In genomic region chr12:6763380-6763779, GRCh38 we compare ENCODE assay signal across 10 cellular contexts. TPM values are rescaled to one million over a fixed set of nuclear protein-coding genes. Genes with fewer than 3 reads are reported as not detected.
DNase-seq lines count a peak whose midpoint lies in the region; ATAC-seq, FAIRE-seq and TF ChIP-seq lines count a peak whose summit lies in the region.
"Had no signal": no experiment of that assay in that cellular context is flagged by ENCODE, and none has a peak within 500 bp of the region (broad histone marks: within the 10 kb centered on the region; RNA-seq: fewer than 3 reads in every experiment).

No MANE protein-coding gene starts in this region.

- peak overlapping the region; percentile 89 for H3K27ac ChIP-seq in A673 (ENCODE audit: low read depth, low read length, poor library complexity, severe bottlenecking)
- peak overlapping the region; percentile 95 to 99 (median 98) for H3K27ac ChIP-seq in esophagus squamous epithelium
- peak overlapping the region; percentile 91 to 100 for H3K27ac ChIP-seq in ovary

- no peak for FAIRE-seq in H54 (lab: Jason Lieb, UNC)

- BruUV-seq in A673 (replicated peaks; lab: Mats Ljungman, UMichigan), result no TSS peak

- DNase-seq in A673 (ENCODE audit: low spot score) (no peak), NT2/D1 (ENCODE audit: low read depth, low spot score) (no peak), esophagus squamous epithelium (lab: John Stamatoyannopoulos, UW) (no peak), ovary (no peak), NCI-H2029 (lab: John Stamatoyannopoulos, UW) (no peak), H54 (ENCODE audit: insufficient read length, low spot score) (no peak)
- no peak for DNase-seq in activated naive CD4-positive, alpha-beta T cell treated with anti-CD3 and anti-CD28 coated beads, Interleukin-2, amount 50 U/mL, for 72 hours (ENCODE audit: low spot score in 2 of 2)
- DNase-seq: CD8-positive, alpha-beta T cell; KG1 had no signal

- no peaks in the 10 kb centered on the region for H3K9me3 ChIP-seq in A673 (ENCODE audit: low read depth, low read length, poor library complexity, severe bottlenecking)
- H3K9me3 ChIP-seq in NT2/D1 (ENCODE audit: insufficient read depth, low read length), result no peaks in the 10 kb centered on the region
- H3K9me3 ChIP-seq in esophagus squamous epithelium, result no peaks in the 10 kb centered on the region
- H3K9me3 ChIP-seq in ovary, result no peaks in the 10 kb centered on the region

- peak overlapping the region; percentile 74 for H3K9ac ChIP-seq in NT2/D1 (ENCODE audit: insufficient read length, low read depth)

- H3K27ac Mint-ChIP-seq in activated naive CD4-positive, alpha-beta T cell treated with anti-CD3 and anti-CD28 coated beads, Interleukin-2, amount 50 U/mL, for 72 hours, result no peak overlapping the region
- H3K27ac Mint-ChIP-seq: CD8-positive, alpha-beta T cell had no signal

- CTCF ChIA-PET in A673 (lab: Charles Lee), result no interaction called here

- no peaks in the 10 kb centered on the region for H3K36me3 ChIP-seq in A673 (ENCODE audit: insufficient read depth, low read length, poor library complexity, severe bottlenecking)
- H3K36me3 ChIP-seq in NT2/D1 (ENCODE audit: insufficient read depth, insufficient read length, low read length), result peaks cover 9% of the 10 kb centered on the region
- no peaks in the 10 kb centered on the region for H3K36me3 ChIP-seq in esophagus squamous epithelium
- H3K36me3 ChIP-seq in ovary, result no peaks in the 10 kb centered on the region

- intact Hi-C loops in A673 (cut with micrococcal nuclease; ENCODE audit: unreplicated experiment), result loop anchor here (10.0 kb wide), 1 partner anchor 201 kb away; no protein-coding TSS in a partner anchor
- intact Hi-C loops in esophagus squamous epithelium (cut with DNase I), result no loop called here
- intact Hi-C loops in ovary (cut with DNase I), result no loop called here

- POLR2A ChIA-PET in A673 (lab: Charles Lee; ENCODE audit: low non-redundant PET), result no interaction called here

- 38 to 46% methylated on average over 4 of the region's 4 CpGs for WGBS in esophagus squamous epithelium, 2 donors
- 53 to 58% (median 55%) methylated on average over 4 of the region's 4 CpGs for WGBS in ovary, 3 donors

- H3K36me3 Mint-ChIP-seq in activated naive CD4-positive, alpha-beta T cell treated with anti-CD3 and anti-CD28 coated beads, Interleukin-2, amount 50 U/mL, for 72 hours, result peaks cover 15 to 21% of the 10 kb centered on the region in 2 donors
- H3K36me3 Mint-ChIP-seq: CD8-positive, alpha-beta T cell had no signal

- no peak for TF ChIP-seq POLR2A in esophagus squamous epithelium (IDR thresholded peaks at IDR 0.05)
- TF ChIP-seq POLR2A in ovary (IDR thresholded peaks at IDR 0.05), result no peak
- no peak for TF ChIP-seq POLR2A in H54 (IDR thresholded peaks at IDR 0.05; ENCODE audit: low read depth, low read length)

- TF ChIP-seq EP300 in ovary (IDR thresholded peaks at IDR 0.05), result no peak

- H3K9me3 Mint-ChIP-seq in activated naive CD4-positive, alpha-beta T cell treated with anti-CD3 and anti-CD28 coated beads, Interleukin-2, amount 50 U/mL, for 72 hours, result no peaks in the 10 kb centered on the region
- H3K9me3 Mint-ChIP-seq: CD8-positive, alpha-beta T cell had no signal

- H3K4me3 ChIP-seq in A673 (ENCODE audit: low read depth, low read length, poor library complexity, severe bottlenecking) (no peak overlapping the region), NT2/D1 (ENCODE audit: insufficient read length, low read depth) (peak overlapping the region; percentile 22), esophagus squamous epithelium (peak overlapping the region; percentile 15 to 85 (median 66)), ovary (peak overlapping the region; percentile 3)

- ATAC-seq in activated naive CD4-positive, alpha-beta T cell treated with anti-CD3 and anti-CD28 coated beads, Interleukin-2, amount 50 U/mL, for 72 hours, result no peak
- ATAC-seq in GM18520 (IDR thresholded peaks at IDR 0.05; ENCODE audit: unreplicated experiment), result no peak

- no peaks in the 10 kb centered on the region for H3K27me3 ChIP-seq in A673 (replicated peaks; ENCODE audit: insufficient read depth, low read depth, low read length, poor library complexity)
- no peaks in the 10 kb centered on the region for H3K27me3 ChIP-seq in NT2/D1 (ENCODE audit: insufficient read depth, insufficient read length)
- H3K27me3 ChIP-seq in esophagus squamous epithelium, result no peaks in the 10 kb centered on the region
- no peaks in the 10 kb centered on the region for H3K27me3 ChIP-seq in ovary

- no peak for TF ChIP-seq CTCF in A673 (conservative IDR thresholded peaks at IDR 0.05; ENCODE audit: low read depth, low read length)
- no peak for TF ChIP-seq CTCF in esophagus squamous epithelium (IDR thresholded peaks at IDR 0.05)
- TF ChIP-seq CTCF in ovary (IDR thresholded peaks at IDR 0.05), result no peak

- H3K4me1 ChIP-seq in A673 (ENCODE audit: insufficient read depth, low read length, poor library complexity, severe bottlenecking) (peaks cover 28% of the 10 kb centered on the region), NT2/D1 (ENCODE audit: insufficient read depth, insufficient read length) (peaks cover 14% of the 10 kb centered on the region), esophagus squamous epithelium (peaks cover 21 to 49% (median 27%) of the 10 kb centered on the region in 3 donors), ovary (ENCODE audit: insufficient read depth) (peaks cover 17% of the 10 kb centered on the region)

RNA-seq across cellular contexts. Expression of gene PTMS, which starts 2.8 kb away (rescaled TPM):
- 600 and 620 TPM in 2 replicates for total RNA-seq in A673 (2021)
- total RNA-seq in esophagus squamous epithelium, result 100 to 1,000 TPM in 3 of 4 donors, 10 to 100 TPM in 1; 78.2 to 149 (median 123) TPM
- 1,000 to 10,000 TPM in 1 of 7 donors, 100 to 1,000 TPM in 6; 100 to 1,013 (median 576) TPM for total RNA-seq in ovary
- polyA plus RNA-seq in ovary, result 100 to 1,000 TPM; 550 to 594 TPM
- total RNA-seq in activated naive CD4-positive, alpha-beta T cell treated with anti-CD3 and anti-CD28 coated beads, Interleukin-2, amount 50 U/mL, for 72 hours, result 100 to 1,000 TPM in 1 of 2 donors, 10 to 100 TPM in 1; 76.0 to 163 TPM

RNA-seq across cellular contexts. Expression of gene LAG3, which starts 8.9 kb away (rescaled TPM):
- total RNA-seq in A673 (2021) (4.1 and 5.5 TPM in 2 replicates), esophagus squamous epithelium (under 1 TPM in 3 of 4 donors, not detected in 1; 0.35 to 0.76 (median 0.50) TPM), ovary (10 to 100 TPM in 6 of 7 donors, 1 to 10 TPM in 1; 8.5 to 21.8 (median 16.0) TPM)
- 10 to 100 TPM in 1 of 2 donors, 1 to 10 TPM in 1; 4.7 to 13.7 TPM for polyA plus RNA-seq in ovary
- 100 to 1,000 TPM in 1 of 2 donors, 10 to 100 TPM in 1; 71.3 to 117 TPM for total RNA-seq in activated naive CD4-positive, alpha-beta T cell treated with anti-CD3 and anti-CD28 coated beads, Interleukin-2, amount 50 U/mL, for 72 hours

RNA-seq across cellular contexts. Expression of gene MLF2, which starts 10.4 kb away (rescaled TPM):
- total RNA-seq in A673 (2021) (242 and 254 TPM in 2 replicates), esophagus squamous epithelium (100 to 1,000 TPM; 158 to 170 (median 162) TPM), ovary (100 to 1,000 TPM in 6 of 7 donors, 10 to 100 TPM in 1; 64.1 to 162 (median 141) TPM)
- 100 to 1,000 TPM; 130 to 138 TPM for polyA plus RNA-seq in ovary
- 100 to 1,000 TPM; 149 to 275 TPM for total RNA-seq in activated naive CD4-positive, alpha-beta T cell treated with anti-CD3 and anti-CD28 coated beads, Interleukin-2, amount 50 U/mL, for 72 hours

RNA-seq across cellular contexts. Expression of gene CD4, which starts 25.9 kb away (rescaled TPM):
- total RNA-seq in A673 (2021), result not detected in 2 replicates
- total RNA-seq in esophagus squamous epithelium, result 10 to 100 TPM in 1 of 4 donors, 1 to 10 TPM in 3; 1.2 to 11.8 (median 5.0) TPM
- total RNA-seq in ovary, result 10 to 100 TPM in 4 of 7 donors, 1 to 10 TPM in 3; 2.1 to 12.5 (median 10.3) TPM
- polyA plus RNA-seq in ovary, result 10 to 100 TPM in 1 of 2 donors, 1 to 10 TPM in 1; 7.3 to 40.2 TPM
- 100 to 1,000 TPM; 165 to 244 TPM for total RNA-seq in activated naive CD4-positive, alpha-beta T cell treated with anti-CD3 and anti-CD28 coated beads, Interleukin-2, amount 50 U/mL, for 72 hours

RNA-seq across cellular contexts. Expression of gene COPS7A, which starts 39.5 kb away (rescaled TPM):
- 67.2 and 67.7 TPM in 2 replicates for total RNA-seq in A673 (2021)
- 10 to 100 TPM; 39.6 to 57.5 (median 49.1) TPM for total RNA-seq in esophagus squamous epithelium
- 10 to 100 TPM; 36.4 to 61.4 (median 48.4) TPM for total RNA-seq in ovary
- 10 to 100 TPM; 45.7 to 74.8 TPM for polyA plus RNA-seq in ovary
- 10 to 100 TPM; 34.2 to 42.9 TPM for total RNA-seq in activated naive CD4-positive, alpha-beta T cell treated with anti-CD3 and anti-CD28 coated beads, Interleukin-2, amount 50 U/mL, for 72 hours
